Comparison of ENCODE assay signal across 11 cellular contexts in the genomic region with DNA sequence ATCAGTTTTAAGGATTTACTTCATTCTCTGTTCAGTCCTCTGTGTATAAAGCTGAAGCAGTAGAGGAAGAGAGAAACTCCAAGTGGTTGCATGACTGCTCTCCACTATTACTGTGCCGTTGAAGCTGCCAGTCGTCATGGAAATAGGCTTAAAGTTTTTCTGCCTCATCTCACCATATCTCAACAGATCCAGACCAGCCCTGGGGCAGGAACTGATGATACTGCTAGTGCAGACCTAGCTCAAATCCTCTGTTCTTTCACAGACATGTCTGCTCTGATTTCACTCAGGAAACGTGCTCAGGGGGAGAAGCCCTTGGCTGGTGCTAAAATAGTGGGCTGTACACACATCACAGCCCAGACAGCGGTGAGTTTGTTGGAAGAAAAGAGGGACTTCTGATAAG. TPM values are rescaled to one million over a fixed set of nuclear protein-coding genes. Genes with fewer than 3 reads are reported as not detected.
DNase-seq lines count a peak whose midpoint lies in the region; ATAC-seq, FAIRE-seq and TF ChIP-seq lines count a peak whose summit lies in the region.
"Had no signal": no experiment of that assay in that cellular context is flagged by ENCODE, and none has a peak within 500 bp of the region (broad histone marks: within the 10 kb centered on the region; RNA-seq: fewer than 3 reads in every experiment).

No MANE protein-coding gene starts in this region.

- no peak overlapping the region for H3K4me3 Mint-ChIP-seq in Calu3 (ENCODE audit: low read depth, unreplicated experiment)

- H3K27ac ChIP-seq in BLaER1 (peak overlapping the region; percentile 32; the same call in 1 of the 2 replicates), Peyer's patch (peak overlapping the region in 2 of 4 donors; percentile 59 to 75)

- H3K4me2 ChIP-seq in BLaER1: peak overlapping the region; percentile 60

- peaks cover 24% of the 10 kb centered on the region for H3K4me1 ChIP-seq in BLaER1
- H3K4me1 ChIP-seq in Peyer's patch: peaks cover 0 to 10% (median 1%) of the 10 kb centered on the region in 4 donors

- TF ChIP-seq CTCF in Peyer's patch (IDR thresholded peaks at IDR 0.05) (no peak), Calu3 (IDR thresholded peaks at IDR 0.05; ENCODE audit: unreplicated experiment) (no peak)

- no peak overlapping the region for H3K27ac Mint-ChIP-seq in Calu3 (ENCODE audit: unreplicated experiment)

- H3K36me3 Mint-ChIP-seq in Calu3 (ENCODE audit: insufficient read depth, unreplicated experiment): peaks cover 29% of the 10 kb centered on the region

- no peak overlapping the region for H3K4me3 ChIP-seq in BLaER1
- no peak overlapping the region for H3K4me3 ChIP-seq in Peyer's patch

- H3K9ac ChIP-seq in BLaER1: 0 out of 2 replicates have a peak overlapping the region, but pooled peaks have one; percentile 2

- H3K36me3 ChIP-seq in BLaER1: peaks cover 87% of the 10 kb centered on the region
- peaks cover 0 to 82% (median 0%) of the 10 kb centered on the region in 3 donors for H3K36me3 ChIP-seq in Peyer's patch

- H3K4me1 Mint-ChIP-seq in Calu3 (ENCODE audit: low read depth, unreplicated experiment): peaks cover 9% of the 10 kb centered on the region

- CTCF ChIA-PET in Calu3 (lab: Charles Lee): interaction anchor here (0.5 to 2.6 kb wide), 3 partner anchors 17 to 27 kb away, joined by 3 to 19 read pairs (median 4); a partner anchor contains a TSS

- TF ChIP-seq POLR2A in Peyer's patch (IDR thresholded peaks at IDR 0.05): no peak

- DNase-seq in Peyer's patch (peak in 2 of 3 donors; percentile 63 to 64), iPS-NIHi11 (ENCODE audit: low spot score) (no peak), Calu3 (no peak), RCC 7860 (ENCODE audit: low spot score) (no peak), EL (no peak)
- DNase-seq: NCI-H2029 treated with DMSO at 0.1 percent for 48 hours, retina, T-helper 9 cell had no signal

- peaks cover 29% of the 10 kb centered on the region for H4K20me1 ChIP-seq in BLaER1

- H3K27me3 ChIP-seq in BLaER1 (no peaks in the 10 kb centered on the region), Peyer's patch (no peaks in the 10 kb centered on the region)

- no peaks in the 10 kb centered on the region for H3K9me3 ChIP-seq in BLaER1
- no peaks in the 10 kb centered on the region for H3K9me3 ChIP-seq in Peyer's patch

- no peaks in the 10 kb centered on the region for H3K9me3 Mint-ChIP-seq in Calu3 (ENCODE audit: low read depth, unreplicated experiment)

- no peak for FAIRE-seq in RCC 7860 (lab: Jason Lieb, UNC)

- intact Hi-C loops in Calu3 (cut with micrococcal nuclease; ENCODE audit: unreplicated experiment): no loop called here

- peak; percentile 52 for ATAC-seq in GM19324 (IDR thresholded peaks at IDR 0.05; ENCODE audit: low FRiP score, unreplicated experiment)
- ATAC-seq in HG02970 (IDR thresholded peaks at IDR 0.05; ENCODE audit: low FRiP score, unreplicated experiment): peak; percentile 46

- BruUV-seq in Calu3 (replicated peaks; lab: Mats Ljungman, UMichigan): no TSS peak

- no peaks in the 10 kb centered on the region for H3K27me3 Mint-ChIP-seq in Calu3 (ENCODE audit: unreplicated experiment)

RNA-seq across cellular contexts. Expression of a gene that starts 22.3 kb away (rescaled TPM):
- total RNA-seq in Peyer's patch: 100 to 1,000 TPM in 2 of 4 donors, 10 to 100 TPM in 2; 25.6 to 117 (median 95.1) TPM
- 27.5 and 28.4 TPM in 2 replicates for total RNA-seq in Calu3 (2022)

RNA-seq across cellular contexts. Expression of a gene that starts 27.5 kb away (rescaled TPM):
- total RNA-seq in Peyer's patch: 10 to 100 TPM; 51.2 to 96.4 (median 80.9) TPM
- 54.2 and 56.5 TPM in 2 replicates for total RNA-seq in Calu3 (2022)

RNA-seq across cellular contexts. Expression of a gene that starts 58.4 kb away (rescaled TPM):
- total RNA-seq in Peyer's patch (not detected), Calu3 (2022) (not detected in 2 replicates)

Comparison
In these comparisons a context has a peak if more than half of its experiments do, and no peak if none do; other contexts are left out.
1. DNase-seq: peak in Peyer's patch (2 of 3); none in iPS-NIHi11 (single experiment), Calu3 (single experiment), RCC 7860 (single experiment) and EL (single experiment).